In genomic region chr19:858868-859843, GRCh38 we compare ENCODE assay signal across 9 cellular contexts. TPM values are rescaled to one million over a fixed set of nuclear protein-coding genes. Genes with fewer than 3 reads are reported as not detected.
DNase-seq lines count a peak whose midpoint lies in the region; ATAC-seq and TF ChIP-seq lines count a peak whose summit lies in the region.
"Had no signal": no experiment of that assay in that cellular context is flagged by ENCODE, and none has a peak within 500 bp of the region (broad histone marks: within the 10 kb centered on the region; RNA-seq: fewer than 3 reads in every experiment).

Gene CFD (plus strand): TSS chr19:859664. CDS start chr19:859690, 26 bp downstream.

- no peaks in the 10 kb centered on the region for H3K9me2 ChIP-seq in GM23248 (ENCODE audit: insufficient read depth)

- H4K20me1 ChIP-seq in GM23248 (ENCODE audit: insufficient read depth): no peaks in the 10 kb centered on the region

- peak within 1 kb of the TSS; percentile 24 for H3K4me2 ChIP-seq in GM23248 (ENCODE audit: unreplicated experiment)

- H3K9ac ChIP-seq in GM23248: peak within 1 kb of the TSS; percentile 42

- H3K27me3 ChIP-seq in GM23248 (replicated peaks; ENCODE audit: insufficient read depth) (no peaks in the 10 kb centered on the region), SJCRH30 (no peaks in the 10 kb centered on the region), sigmoid colon (peaks cover 23 to 76% (median 44%) of the 10 kb centered on the region in 3 donors)

- H3K79me2 ChIP-seq in GM23248 (ENCODE audit: insufficient read depth): no peaks in the 10 kb centered on the region

- H3K9me3 ChIP-seq in GM23248 (ENCODE audit: low read depth) (no peaks in the 10 kb centered on the region), SJCRH30 (replicated peaks) (no peaks in the 10 kb centered on the region), sigmoid colon (no peaks in the 10 kb centered on the region)

- peak; percentile 78 for ATAC-seq in left ventricle myocardium superior
- ATAC-seq in GM18505 (IDR thresholded peaks at IDR 0.05; ENCODE audit: unreplicated experiment): no peak

- peak within 1 kb of the TSS; percentile 43 for H3K4me3 ChIP-seq in GM23248
- H3K4me3 ChIP-seq in SJCRH30: no peak within 1 kb of the TSS
- H3K4me3 ChIP-seq in sigmoid colon: peak within 1 kb of the TSS; percentile 16 to 45 (median 34)

- H2AFZ ChIP-seq in GM23248: peak within 1 kb of the TSS; percentile 50

- H3K27ac ChIP-seq in GM23248: no peak within 1 kb of the TSS
- no peak within 1 kb of the TSS for H3K27ac ChIP-seq in SJCRH30
- H3K27ac ChIP-seq in sigmoid colon: peak within 1 kb of the TSS; percentile 54 to 78 (median 60)

- H3F3A ChIP-seq in GM23248 (ENCODE audit: insufficient read depth): no peaks in the 10 kb centered on the region

- no peak for TF ChIP-seq CTCF in sigmoid colon (IDR thresholded peaks at IDR 0.05)

- no peak for TF ChIP-seq EP300 in sigmoid colon (IDR thresholded peaks at IDR 0.05)

- WGBS in GM23248 (ENCODE audit: low coverage in 1 of 2, low lambda C conversion rate in 2 of 2, missing lambda C conversion rate in 2 of 2), 2 experiments: 15 to 17% methylated on average over 12 to 24 of the region's 24 CpGs
- WGBS in sigmoid colon, 2 donors: 7 to 20% methylated on average over 24 of the region's 24 CpGs

- in situ Hi-C loops in GM23248 (cut with MboI): no loop called here

- intact Hi-C loops in left ventricle myocardium superior (cut with micrococcal nuclease) (no loop called here), sigmoid colon (cut with DNase I) (loop anchor here (2.0 to 5.0 kb wide), 2 partner anchors 87 to 124 kb away; no protein-coding TSS in a partner anchor)

- DNase-seq in GM23248 (peak; percentile 36), SJCRH30 (peak; percentile 68 to 70), left ventricle myocardium superior (peak; percentile 87), sigmoid colon (peak; percentile 89), DMS153 (lab: John Stamatoyannopoulos, UW) (no peak), DMS 273 treated with DMSO at 0.1 percent for 48 hours (lab: John Stamatoyannopoulos, UW) (no peak), occipital lobe (lab: John Stamatoyannopoulos, UW) (no peak)
- DNase-seq: stimulated activated CD4-positive, alpha-beta T cell treated with anti-CD3 and anti-CD28 coated beads, Interleukin-4, amount 100 ng/mL, for 1 hour had no signal

- TF ChIP-seq POLR2A in sigmoid colon (IDR thresholded peaks at IDR 0.05): peak in 1 of 2 donors; percentile 46
- no peak for TF ChIP-seq POLR2A in GM18505 (IDR thresholded peaks at IDR 0.05; ENCODE audit: borderline replicate concordance, extremely low read depth, insufficient read depth, insufficient read length)

- peaks cover 6% of the 10 kb centered on the region for H3K4me1 ChIP-seq in GM23248 (ENCODE audit: insufficient read depth)
- H3K4me1 ChIP-seq in SJCRH30: peaks cover 4% of the 10 kb centered on the region; the same call in 1 of the 2 replicates
- peaks cover 0 to 41% (median 29%) of the 10 kb centered on the region in 4 donors for H3K4me1 ChIP-seq in sigmoid colon

- H3K36me3 ChIP-seq in GM23248 (ENCODE audit: low read depth) (no peaks in the 10 kb centered on the region), SJCRH30 (no peaks in the 10 kb centered on the region), sigmoid colon (no peaks in the 10 kb centered on the region)

RNA-seq across cellular contexts. Expression of gene CFD, which starts in this region (rescaled TPM):
- total RNA-seq in GM23248 (2014; rRNA removed; shearing (Covaris generic)): 3.2 and 5.7 TPM in 2 replicates
- polyA plus RNA-seq in GM23248 (2016; fragmentation: Nextera tagmentation; extraction: Ambion mirVana) (4.9 and 5.2 TPM in 2 replicates), sigmoid colon (100 to 1,000 TPM in 2 of 3 donors, 10 to 100 TPM in 1; 29.1 to 329 (median 101) TPM)
- total RNA-seq in SJCRH30 (2014; rRNA removed; shearing (Covaris generic)): 0.08 and 0.18 TPM in 2 replicates
- total RNA-seq in left ventricle myocardium superior (252 TPM), sigmoid colon (100 to 1,000 TPM; 131 to 830 (median 457) TPM), occipital lobe (2.8 TPM)

Comparison
In these comparisons a context has a peak if more than half of its experiments do, and no peak if none do; other contexts are left out.
1. RNA of gene CFD (total RNA-seq): 131 to 830 TPM in sigmoid colon and 252 TPM in left ventricle myocardium superior (single experiment); 3.2 to 5.7 TPM in GM23248, 2.8 TPM in occipital lobe (single experiment) and 0.08 to 0.18 TPM in SJCRH30; every median in the first group is over 10 times any median in the second.
2. Peak in DNase-seq in SJCRH30; RNA of the gene not detected or under 1 TPM.
3. DNase-seq: peak in GM23248 (single experiment), left ventricle myocardium superior (single experiment) and sigmoid colon (single experiment); none in DMS153 (single experiment), DMS 273 treated with DMSO at 0.1 percent for 48 hours (single experiment) and occipital lobe (single experiment).
4. H3K27ac ChIP-seq: peak in sigmoid colon (4 of 4); none in GM23248 (single experiment) and SJCRH30 (single experiment).